In the genomic region with DNA sequence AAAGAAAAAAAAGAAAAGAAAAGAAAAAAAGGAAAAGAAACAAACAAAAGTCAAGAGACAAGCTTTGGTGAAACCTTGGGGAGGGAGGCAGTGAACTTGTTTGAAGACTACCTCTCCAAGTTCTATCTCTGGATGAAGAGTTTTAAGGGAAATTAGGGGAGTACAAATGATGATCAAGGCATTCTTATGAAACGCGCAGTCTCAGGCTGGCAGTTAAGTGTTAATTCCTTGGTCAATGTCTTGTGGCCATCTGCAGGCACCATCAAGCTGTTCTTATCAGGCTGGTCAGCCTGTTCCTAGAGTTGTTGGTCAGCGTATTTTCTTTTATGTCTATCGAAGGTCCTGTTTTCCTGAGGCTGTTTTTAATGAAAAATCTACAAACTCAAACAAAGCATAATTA, we compare ENCODE assay signal across 31 cellular contexts.
"Had no signal": no experiment of that assay in that cellular context is flagged by ENCODE, and none has a peak within 500 bp of the region (broad histone marks: within the 10 kb centered on the region; RNA-seq: fewer than 3 reads in every experiment).

No MANE protein-coding gene starts in this region.

- H3K9me3 Mint-ChIP-seq: activated B cell treated with CpG ODN at 0.5 μM for 24 hours; activated CD4-positive, alpha-beta memory T cell treated with anti-CD3 and anti-CD28 coated beads for 36 hours; activated CD4-positive, alpha-beta T cell treated with anti-CD3 and anti-CD28 coated beads, Interleukin-2, amount 10 ng/mL, durations not matched to agents 24 days and 14 days; activated CD8-positive, alpha-beta T cell treated with anti-CD3 and anti-CD28 coated beads for 36 hours; activated naive CD4-positive, alpha-beta T cell treated with anti-CD3 and anti-CD28 coated beads for 36 hours; activated naive CD4-positive, alpha-beta T cell treated with anti-CD3 and anti-CD28 coated beads, Interleukin-2, amount 50 U/mL, for 72 hours; activated naive CD8-positive, alpha-beta T cell treated with anti-CD3 and anti-CD28 coated beads for 36 hours; activated T-cell treated with anti-CD3 and anti-CD28 coated beads, Interleukin-2, amount 50 U/mL, for 4 hours; activated T-cell treated with anti-CD3 and anti-CD28 coated beads, Interleukin-2, amount 50 U/mL, for 72 hours; activated T-helper 1 cell treated with anti-CD3 and anti-CD28 coated beads, Interleukin-12 subunit alpha, Interleukin-12 subunit beta, Interleukin-2, Interleukin-4 antibody, amounts not matched to agents 30 ng/mL and 10 ng/mL and 1 ng/mL, durations not matched to agents 14 hours and 24 hours and 36 hours; activated T-helper 17 cell treated with anti-CD3 and anti-CD28 coated beads, Interleukin-2, amount 50 U/mL, for 72 hours; T-helper 1 cell treated with Interleukin-12 subunit alpha and Interleukin-12 subunit beta and Interleukin-4 antibody, amounts not matched to agents 30 μg/mL and 1 μg/mL, for 36 hours; T-helper 2 cell treated with Interferon-gamma antibody and Interleukin-4, amounts not matched to agents 5 μg/mL and 100 μg/mL, for 36 hours had no signal

- H3K36me3 Mint-ChIP-seq: activated CD4-positive, alpha-beta memory T cell treated with anti-CD3 and anti-CD28 coated beads for 36 hours; activated naive CD4-positive, alpha-beta T cell treated with anti-CD3 and anti-CD28 coated beads, Interleukin-2, amount 50 U/mL, for 72 hours; activated naive CD8-positive, alpha-beta T cell treated with anti-CD3 and anti-CD28 coated beads for 36 hours had no signal

- H3K27ac Mint-ChIP-seq: activated B cell treated with CpG ODN at 0.5 μM for 24 hours; activated CD4-positive, alpha-beta memory T cell treated with anti-CD3 and anti-CD28 coated beads for 36 hours; activated CD4-positive, alpha-beta T cell treated with anti-CD3 and anti-CD28 coated beads, Interleukin-2, amount 10 ng/mL, durations not matched to agents 24 days and 14 days; activated CD8-positive, alpha-beta T cell treated with anti-CD3 and anti-CD28 coated beads for 36 hours; activated naive CD4-positive, alpha-beta T cell treated with anti-CD3 and anti-CD28 coated beads for 36 hours; activated naive CD4-positive, alpha-beta T cell treated with anti-CD3 and anti-CD28 coated beads, Interleukin-2, amount 50 U/mL, for 72 hours; activated naive CD8-positive, alpha-beta T cell treated with anti-CD3 and anti-CD28 coated beads for 36 hours; activated T-cell treated with anti-CD3 and anti-CD28 coated beads, Interleukin-2, amount 50 U/mL, for 72 hours; activated T-helper 1 cell treated with anti-CD3 and anti-CD28 coated beads, Interleukin-12 subunit alpha, Interleukin-12 subunit beta, Interleukin-2, Interleukin-4 antibody, amounts not matched to agents 30 ng/mL and 10 ng/mL and 1 ng/mL, durations not matched to agents 14 hours and 24 hours and 36 hours; activated T-helper 17 cell treated with anti-CD3 and anti-CD28 coated beads, Interleukin-2, amount 50 U/mL, for 72 hours; T-helper 1 cell treated with Interleukin-12 subunit alpha and Interleukin-12 subunit beta and Interleukin-4 antibody, amounts not matched to agents 30 μg/mL and 1 μg/mL, for 36 hours; T-helper 2 cell treated with Interferon-gamma antibody and Interleukin-4, amounts not matched to agents 5 μg/mL and 100 μg/mL, for 36 hours had no signal

- ATAC-seq: activated CD8-positive, alpha-beta T cell treated with anti-CD3 and anti-CD28 coated beads for 36 hours; activated naive CD4-positive, alpha-beta T cell treated with anti-CD3 and anti-CD28 coated beads, Interleukin-2, amount 50 U/mL, for 72 hours; activated T-cell treated with anti-CD3 and anti-CD28 coated beads, Interleukin-2, amount 50 U/mL, for 4 hours; activated T-cell treated with anti-CD3 and anti-CD28 coated beads, Interleukin-2, amount 50 U/mL, for 72 hours; activated T-helper 17 cell treated with anti-CD3 and anti-CD28 coated beads, Interleukin-2, amount 50 U/mL, for 72 hours; body of pancreas had no signal

- H3K4me3 Mint-ChIP-seq: activated B cell treated with CpG ODN at 0.5 μM for 24 hours; activated CD4-positive, alpha-beta memory T cell treated with anti-CD3 and anti-CD28 coated beads for 36 hours; activated CD4-positive, alpha-beta T cell treated with anti-CD3 and anti-CD28 coated beads, Interleukin-2, amount 10 ng/mL, durations not matched to agents 24 days and 14 days; activated CD8-positive, alpha-beta T cell treated with anti-CD3 and anti-CD28 coated beads for 36 hours; activated naive CD4-positive, alpha-beta T cell treated with anti-CD3 and anti-CD28 coated beads for 36 hours; activated naive CD8-positive, alpha-beta T cell treated with anti-CD3 and anti-CD28 coated beads for 36 hours; activated T-cell treated with anti-CD3 and anti-CD28 coated beads, Interleukin-2, amount 50 U/mL, for 4 hours; activated T-cell treated with anti-CD3 and anti-CD28 coated beads, Interleukin-2, amount 50 U/mL, for 72 hours; activated T-helper 1 cell treated with anti-CD3 and anti-CD28 coated beads, Interleukin-12 subunit alpha, Interleukin-12 subunit beta, Interleukin-2, Interleukin-4 antibody, amounts not matched to agents 30 ng/mL and 10 ng/mL and 1 ng/mL, durations not matched to agents 14 hours and 24 hours and 36 hours; activated T-helper 17 cell treated with anti-CD3 and anti-CD28 coated beads, Interleukin-2, amount 50 U/mL, for 72 hours; T-helper 1 cell treated with Interleukin-12 subunit alpha and Interleukin-12 subunit beta and Interleukin-4 antibody, amounts not matched to agents 30 μg/mL and 1 μg/mL, for 36 hours; T-helper 2 cell treated with Interferon-gamma antibody and Interleukin-4, amounts not matched to agents 5 μg/mL and 100 μg/mL, for 36 hours had no signal

- DNase-seq: activated B cell treated with CpG ODN at 0.5 μM for 24 hours; activated CD4-positive, alpha-beta memory T cell treated with anti-CD3 and anti-CD28 coated beads for 36 hours; activated CD4-positive, alpha-beta T cell treated with anti-CD3 and anti-CD28 coated beads for 4 hours; activated CD4-positive, alpha-beta T cell treated with anti-CD3 and anti-CD28 coated beads, Interleukin-2, amount 10 ng/mL, durations not matched to agents 24 days and 14 days; activated CD4-positive, alpha-beta T cell treated with anti-CD3 and anti-CD28 coated beads, Interleukin-2, amount 50 U/mL, for 1 hour; activated CD4-positive, alpha-beta T cell treated with anti-CD3 and anti-CD28 coated beads, Interleukin-2, amount 50 U/mL, for 4 hours; activated CD4-positive, CD25-positive, alpha-beta regulatory T cell treated with anti-CD3 and anti-CD28 coated beads, Interleukin-2, amount 50 U/mL, for 72 hours; activated CD8-positive, alpha-beta memory T cell treated with anti-CD3 and anti-CD28 coated beads, Interleukin-2, amount 50 U/mL, for 4 hours; activated CD8-positive, alpha-beta T cell treated with anti-CD3 and anti-CD28 coated beads for 36 hours; activated effector memory CD4-positive, alpha-beta T cell treated with anti-CD3 and anti-CD28 coated beads, Interleukin-2, amount 50 U/mL, for 16 hours; activated gamma-delta T cell treated with Interleukin-2 at 50 U/mL for 16 hours; activated naive CD4-positive, alpha-beta T cell; activated naive CD4-positive, alpha-beta T cell treated with anti-CD3 and anti-CD28 coated beads for 36 hours; activated naive CD8-positive, alpha-beta T cell treated with anti-CD3 and anti-CD28 coated beads for 36 hours; activated T-cell treated with anti-CD3 and anti-CD28 coated beads for 4 hours; activated T-cell treated with anti-CD3 and anti-CD28 coated beads, Interleukin-2, amount 50 U/mL, for 1 hour; activated T-cell treated with anti-CD3 and anti-CD28 coated beads, Interleukin-2, amount 50 U/mL, for 4 hours; activated T-cell treated with anti-CD3 and anti-CD28 coated beads, Interleukin-2, amount 50 U/mL, for 72 hours; adrenal gland; amniotic stem cell; aorta; body of pancreas; brain microvascular endothelial cell; central memory CD4-positive, alpha-beta T cell; T-helper 2 cell; T-helper 9 cell had no signal

- H3K4me1 Mint-ChIP-seq: activated B cell treated with CpG ODN at 0.5 μM for 24 hours; activated CD4-positive, alpha-beta T cell treated with anti-CD3 and anti-CD28 coated beads, Interleukin-2, amount 10 ng/mL, durations not matched to agents 24 days and 14 days; activated naive CD8-positive, alpha-beta T cell treated with anti-CD3 and anti-CD28 coated beads for 36 hours had no signal
